8 cellular contexts compared by ENCODE assay signal in the genomic region with DNA sequence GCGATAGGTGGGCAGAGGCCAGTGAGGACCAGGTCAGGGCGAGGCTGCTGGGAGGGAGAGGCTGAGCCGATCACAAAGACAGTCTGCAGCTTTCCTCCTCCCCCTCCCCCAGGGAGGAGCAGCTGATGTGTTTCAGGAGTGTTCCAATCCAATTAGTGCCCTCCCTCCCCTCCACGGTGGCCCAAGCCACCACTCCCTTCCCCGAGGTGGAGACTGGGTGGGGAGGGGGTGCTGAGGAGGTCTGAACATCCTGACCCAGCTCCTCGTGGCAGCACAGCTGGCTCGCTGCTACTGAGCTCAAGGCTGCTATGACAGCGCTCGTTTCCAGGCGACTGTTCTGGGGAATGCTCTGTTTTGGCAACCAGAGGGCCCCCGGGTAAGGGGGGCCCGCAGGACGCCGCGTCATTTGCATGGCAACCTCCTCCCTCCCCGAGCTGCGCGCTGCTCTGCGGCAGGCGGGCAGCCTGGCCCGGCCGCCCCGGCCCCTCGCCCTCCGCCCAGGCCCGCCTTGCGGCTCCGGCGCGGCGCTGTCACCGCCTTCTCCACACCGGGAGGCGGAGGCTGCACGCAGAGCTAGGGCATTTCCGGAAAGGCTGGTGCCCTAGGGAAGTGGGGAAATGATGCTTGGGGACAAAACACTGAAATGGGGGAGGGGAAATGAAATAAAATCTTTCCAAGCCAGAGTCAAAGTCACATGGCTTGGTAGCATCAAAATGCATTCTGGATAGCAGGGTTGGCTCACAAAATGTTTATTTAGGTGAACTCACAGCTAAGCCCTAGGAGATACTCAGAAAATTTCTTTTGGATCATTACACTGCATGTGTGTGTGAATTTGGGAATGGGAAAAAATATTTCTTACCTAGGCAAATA.
DNase-seq lines count a peak whose midpoint lies in the region; ATAC-seq, FAIRE-seq and TF ChIP-seq lines count a peak whose summit lies in the region.

No MANE protein-coding gene starts in this region.

- H3K9me3 Mint-ChIP-seq in activated T-helper 17 cell treated with anti-CD3 and anti-CD28 coated beads, Interleukin-2, amount 50 U/mL, for 72 hours: no peaks in the 10 kb centered on the region
- no peaks in the 10 kb centered on the region for H3K9me3 Mint-ChIP-seq in naive thymus-derived CD4-positive, alpha-beta T cell
- no peaks in the 10 kb centered on the region for H3K9me3 Mint-ChIP-seq in stimulated activated effector memory CD8-positive, alpha-beta T cell treated with anti-CD3 and anti-CD28 coated beads, Interleukin-12 subunit alpha, Interleukin-12 subunit beta, amount 100 ng/mL, for 72 hours

- ATAC-seq in GM21576 (IDR thresholded peaks at IDR 0.05; ENCODE audit: unreplicated experiment): peak; percentile 76
- ATAC-seq in activated T-helper 17 cell treated with anti-CD3 and anti-CD28 coated beads, Interleukin-2, amount 50 U/mL, for 72 hours (replicated peaks): peak; percentile 91
- peak; percentile 92 for ATAC-seq in naive thymus-derived CD4-positive, alpha-beta T cell
- peak; percentile 96 for ATAC-seq in stimulated activated effector memory CD8-positive, alpha-beta T cell treated with anti-CD3 and anti-CD28 coated beads, Interleukin-12 subunit alpha, Interleukin-12 subunit beta, amount 100 ng/mL, for 72 hours

- no peaks in the 10 kb centered on the region for H3K36me3 ChIP-seq in KMS-11 (ENCODE audit: insufficient read depth)
- no peaks in the 10 kb centered on the region for H3K36me3 ChIP-seq in naive thymus-derived CD4-positive, alpha-beta T cell (ENCODE audit: control insufficient read depth in 2 of 3, insufficient read depth in 3 of 3, low read length in 3 of 3)

- no peaks in the 10 kb centered on the region for H3K36me3 Mint-ChIP-seq in activated T-helper 17 cell treated with anti-CD3 and anti-CD28 coated beads, Interleukin-2, amount 50 U/mL, for 72 hours (ENCODE audit: low read depth)
- no peaks in the 10 kb centered on the region for H3K36me3 Mint-ChIP-seq in naive thymus-derived CD4-positive, alpha-beta T cell
- no peaks in the 10 kb centered on the region for H3K36me3 Mint-ChIP-seq in stimulated activated effector memory CD8-positive, alpha-beta T cell treated with anti-CD3 and anti-CD28 coated beads, Interleukin-12 subunit alpha, Interleukin-12 subunit beta, amount 100 ng/mL, for 72 hours

- peak overlapping the region; percentile 78 for H3K9ac ChIP-seq in KMS-11

- intact Hi-C loops in naive thymus-derived CD4-positive, alpha-beta T cell (cut with micrococcal nuclease): loop anchor here (1.0 to 5.0 kb wide), 6 partner anchors 52 to 106 kb away; no protein-coding TSS in a partner anchor

- H3K4me1 ChIP-seq in KMS-11 (ENCODE audit: low read depth, poor library complexity, severe bottlenecking): peaks cover 82% of the 10 kb centered on the region
- H3K4me1 ChIP-seq in naive thymus-derived CD4-positive, alpha-beta T cell (ENCODE audit: control insufficient read depth in 2 of 2, insufficient read depth in 2 of 2, low read length in 2 of 2): peaks cover 14 to 19% of the 10 kb centered on the region in 2 donors

- FAIRE-seq in RCC 7860 (lab: Jason Lieb, UNC): no peak

- H3K27ac Mint-ChIP-seq in activated T-helper 17 cell treated with anti-CD3 and anti-CD28 coated beads, Interleukin-2, amount 50 U/mL, for 72 hours: peak overlapping the region; percentile 89
- peak overlapping the region; percentile 48 to 92 (median 87) for H3K27ac Mint-ChIP-seq in naive thymus-derived CD4-positive, alpha-beta T cell
- peak overlapping the region; percentile 92 for H3K27ac Mint-ChIP-seq in stimulated activated effector memory CD8-positive, alpha-beta T cell treated with anti-CD3 and anti-CD28 coated beads, Interleukin-12 subunit alpha, Interleukin-12 subunit beta, amount 100 ng/mL, for 72 hours

- no peaks in the 10 kb centered on the region for H3K9me3 ChIP-seq in naive thymus-derived CD4-positive, alpha-beta T cell (ENCODE audit: control insufficient read depth in 2 of 3, low read length in 3 of 3)

- H3K27me3 ChIP-seq in KMS-11 (ENCODE audit: insufficient read depth, low read depth): no peaks in the 10 kb centered on the region
- no peaks in the 10 kb centered on the region for H3K27me3 ChIP-seq in naive thymus-derived CD4-positive, alpha-beta T cell (ENCODE audit: control insufficient read depth in 2 of 2, insufficient read depth in 2 of 2, low read length in 2 of 2)

- peak overlapping the region; percentile 98 for H3K4me2 ChIP-seq in KMS-11

- H3K4me1 Mint-ChIP-seq in activated T-helper 17 cell treated with anti-CD3 and anti-CD28 coated beads, Interleukin-2, amount 50 U/mL, for 72 hours: peaks cover 7% of the 10 kb centered on the region
- peaks cover 16 to 55% (median 32%) of the 10 kb centered on the region in 7 donors for H3K4me1 Mint-ChIP-seq in naive thymus-derived CD4-positive, alpha-beta T cell
- H3K4me1 Mint-ChIP-seq in stimulated activated effector memory CD8-positive, alpha-beta T cell treated with anti-CD3 and anti-CD28 coated beads, Interleukin-12 subunit alpha, Interleukin-12 subunit beta, amount 100 ng/mL, for 72 hours: peaks cover 26% of the 10 kb centered on the region

- H3K27ac ChIP-seq in KMS-11: peak overlapping the region; percentile 97
- peak overlapping the region; percentile 46 for H3K27ac ChIP-seq in naive thymus-derived CD4-positive, alpha-beta T cell (ENCODE audit: low read depth, low read length)

- no peaks in the 10 kb centered on the region for H4K20me1 ChIP-seq in KMS-11 (ENCODE audit: insufficient read depth)

- H2AFZ ChIP-seq in KMS-11 (ENCODE audit: low read depth): peak overlapping the region; percentile 38; the same call in 1 of the 2 replicates

- TF ChIP-seq CTCF in KMS-11 (conservative IDR thresholded peaks at IDR 0.05; ENCODE audit: low read depth, low read length) (no peak), fibroblast of mammary gland (conservative IDR thresholded peaks at IDR 0.05; ENCODE audit: control insufficient read depth, insufficient read depth, low read depth, low read length) (no peak)

- CTCF ChIA-PET in naive thymus-derived CD4-positive, alpha-beta T cell (lab: Charles Lee): interaction anchor here (0.8 to 1.5 kb wide), 5 partner anchors 51 to 81 kb away, joined by 3 to 5 read pairs (median 3); no protein-coding TSS in a partner anchor

- POLR2A ChIA-PET in naive thymus-derived CD4-positive, alpha-beta T cell (lab: Charles Lee): interaction anchor here (1.4 to 2.1 kb wide), 3 partner anchors 32 to 69 kb away, joined by 3 to 12 read pairs (median 9); a partner anchor contains a TSS

- no peak overlapping the region for H3K4me3 ChIP-seq in KMS-11 (IDR thresholded peaks at IDR 0.05; ENCODE audit: insufficient read depth, low read depth, low read length)
- peak overlapping the region; percentile 34 for H3K4me3 ChIP-seq in fibroblast of mammary gland (ENCODE audit: control insufficient read depth, low read depth, low read length)
- peak overlapping the region; percentile 47 for H3K4me3 ChIP-seq in naive thymus-derived CD4-positive, alpha-beta T cell (ENCODE audit: low read length)

- no peaks in the 10 kb centered on the region for H3K79me2 ChIP-seq in KMS-11 (ENCODE audit: insufficient read depth, low read depth)

- DNase-seq in DMS 273 (lab: John Stamatoyannopoulos, UW; ENCODE audit: unreplicated experiment) (peak; percentile 98), RCC 7860 (ENCODE audit: low spot score) (peak; percentile 71), fibroblast of mammary gland (ENCODE audit: low read depth) (peak; percentile 77)
- peak; percentile 59 to 79 (median 75) for DNase-seq in naive thymus-derived CD4-positive, alpha-beta T cell
- DNase-seq in stimulated activated effector memory CD8-positive, alpha-beta T cell treated with anti-CD3 and anti-CD28 coated beads, Interleukin-12 subunit alpha, Interleukin-12 subunit beta, amount 100 ng/mL, for 72 hours (ENCODE audit: low spot score in 2 of 2): peak; percentile 50 to 80

- no peaks in the 10 kb centered on the region for H3K27me3 Mint-ChIP-seq in activated T-helper 17 cell treated with anti-CD3 and anti-CD28 coated beads, Interleukin-2, amount 50 U/mL, for 72 hours
- no peaks in the 10 kb centered on the region for H3K27me3 Mint-ChIP-seq in naive thymus-derived CD4-positive, alpha-beta T cell

- H3K4me3 Mint-ChIP-seq in activated T-helper 17 cell treated with anti-CD3 and anti-CD28 coated beads, Interleukin-2, amount 50 U/mL, for 72 hours: peak overlapping the region; percentile 75
- H3K4me3 Mint-ChIP-seq in naive thymus-derived CD4-positive, alpha-beta T cell: peak overlapping the region; percentile 74 to 86 (median 80)
- H3K4me3 Mint-ChIP-seq in stimulated activated effector memory CD8-positive, alpha-beta T cell treated with anti-CD3 and anti-CD28 coated beads, Interleukin-12 subunit alpha, Interleukin-12 subunit beta, amount 100 ng/mL, for 72 hours: peak overlapping the region; percentile 60
